ENCODE assay signal across 9 cellular contexts in the genomic region with DNA sequence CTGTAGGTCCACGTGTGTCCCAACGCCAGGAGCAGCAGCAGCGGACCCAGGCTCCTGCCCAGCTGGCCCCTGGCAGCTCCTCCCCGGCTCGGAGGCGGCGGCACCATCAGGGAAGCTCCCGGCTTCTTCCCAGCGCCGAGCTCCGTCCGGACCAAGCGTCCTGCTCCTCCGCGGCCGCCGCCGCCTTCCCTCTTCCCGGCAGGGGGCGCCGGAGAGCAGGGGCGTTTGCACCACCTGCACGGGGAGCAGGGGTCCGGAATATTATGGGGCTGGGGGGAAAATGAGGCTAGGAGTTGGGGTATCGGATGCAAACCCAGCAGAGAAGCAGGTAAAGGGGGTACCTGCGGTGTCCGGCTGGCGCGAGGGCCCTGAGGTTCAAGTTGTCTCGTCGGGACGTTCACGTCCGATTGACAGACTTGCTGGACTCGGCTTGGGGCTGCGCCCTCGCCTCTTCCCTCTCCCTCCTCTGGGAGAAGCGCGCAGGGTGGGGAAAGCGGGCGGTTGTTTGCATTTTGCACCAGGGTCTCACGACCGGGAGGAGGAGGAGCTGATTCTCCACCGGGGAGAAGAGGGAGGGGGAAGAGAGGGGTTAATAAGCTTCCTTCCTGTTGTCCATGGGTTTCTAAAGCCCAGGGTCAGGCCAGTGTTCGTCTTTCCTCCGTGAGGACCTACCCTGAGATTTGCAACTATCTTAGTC.
A peak's percentile ranks its signal among the peaks of the same experiment; 100 is the strongest.
DNase-seq lines count a peak whose midpoint lies in the region; ATAC-seq lines count a peak whose summit lies in the region.
"Had no signal": no experiment of that assay in that cellular context is flagged by ENCODE, and none has a peak within 500 bp of the region (broad histone marks: within the 10 kb centered on the region; RNA-seq: fewer than 3 reads in every experiment).

CCBE1 (minus strand) TSS at position 188 of the 697 bp plus-strand sequence.

- H3K9me3 ChIP-seq in NT2/D1 (ENCODE audit: insufficient read depth, low read length) = no peaks in the 10 kb centered on the region

- ATAC-seq in HG02870 (IDR thresholded peaks at IDR 0.05; ENCODE audit: unreplicated experiment) = peak; percentile 51

- H3K4me1 ChIP-seq in NT2/D1 (ENCODE audit: insufficient read depth, insufficient read length) = peaks cover 3% of the 10 kb centered on the region
- H3K4me1 ChIP-seq: BLaER1 had no signal

- no peaks in the 10 kb centered on the region for H3K36me3 ChIP-seq in NT2/D1 (ENCODE audit: insufficient read depth, insufficient read length, low read length)
- H3K36me3 ChIP-seq: BLaER1 had no signal

- DNase-seq in DMS79 treated with DMSO at 0.1 percent for 48 hours (lab: John Stamatoyannopoulos, UW) (peak; percentile 30), DMS79 (lab: John Stamatoyannopoulos, UW) (no peak), NT2/D1 (ENCODE audit: low read depth, low spot score) (peak; percentile 52), cerebellar cortex (ENCODE audit: low spot score) (peak; percentile 4), left kidney (ENCODE audit: low read depth, low spot score) (peak; percentile 89), NCI-H2029 (lab: John Stamatoyannopoulos, UW) (no peak)
- peak; percentile 9 for DNase-seq in stimulated activated CD8-positive, alpha-beta memory T cell treated with anti-CD3 and anti-CD28 coated beads, Interleukin-15, amount 100 ng/mL, for 24 hours (ENCODE audit: low read depth)

- H3K4me3 ChIP-seq in NT2/D1 (ENCODE audit: insufficient read length, low read depth) = peak within 1 kb of the TSS; percentile 74
- H3K4me3 ChIP-seq: BLaER1 had no signal

- H3K27me3 ChIP-seq in NT2/D1 (ENCODE audit: insufficient read depth, insufficient read length) = peaks cover 37% of the 10 kb centered on the region
- H3K27me3 ChIP-seq: BLaER1 had no signal

- H3K9ac ChIP-seq in NT2/D1 (ENCODE audit: insufficient read length, low read depth) = peak within 1 kb of the TSS; percentile 79
- H3K9ac ChIP-seq: BLaER1 had no signal

Comparison
In these comparisons a context has a peak if more than half of its experiments do, and no peak if none do; other contexts are left out.
1. DNase-seq: peak in DMS79 treated with DMSO at 0.1 percent for 48 hours (single experiment), NT2/D1 (single experiment), cerebellar cortex (single experiment), left kidney (single experiment) and stimulated activated CD8-positive, alpha-beta memory T cell treated with anti-CD3 and anti-CD28 coated beads, Interleukin-15, amount 100 ng/mL, for 24 hours (single experiment); none in DMS79 (single experiment) and NCI-H2029 (single experiment).